ENCODE assay signal across 13 cellular contexts in the genomic region with DNA sequence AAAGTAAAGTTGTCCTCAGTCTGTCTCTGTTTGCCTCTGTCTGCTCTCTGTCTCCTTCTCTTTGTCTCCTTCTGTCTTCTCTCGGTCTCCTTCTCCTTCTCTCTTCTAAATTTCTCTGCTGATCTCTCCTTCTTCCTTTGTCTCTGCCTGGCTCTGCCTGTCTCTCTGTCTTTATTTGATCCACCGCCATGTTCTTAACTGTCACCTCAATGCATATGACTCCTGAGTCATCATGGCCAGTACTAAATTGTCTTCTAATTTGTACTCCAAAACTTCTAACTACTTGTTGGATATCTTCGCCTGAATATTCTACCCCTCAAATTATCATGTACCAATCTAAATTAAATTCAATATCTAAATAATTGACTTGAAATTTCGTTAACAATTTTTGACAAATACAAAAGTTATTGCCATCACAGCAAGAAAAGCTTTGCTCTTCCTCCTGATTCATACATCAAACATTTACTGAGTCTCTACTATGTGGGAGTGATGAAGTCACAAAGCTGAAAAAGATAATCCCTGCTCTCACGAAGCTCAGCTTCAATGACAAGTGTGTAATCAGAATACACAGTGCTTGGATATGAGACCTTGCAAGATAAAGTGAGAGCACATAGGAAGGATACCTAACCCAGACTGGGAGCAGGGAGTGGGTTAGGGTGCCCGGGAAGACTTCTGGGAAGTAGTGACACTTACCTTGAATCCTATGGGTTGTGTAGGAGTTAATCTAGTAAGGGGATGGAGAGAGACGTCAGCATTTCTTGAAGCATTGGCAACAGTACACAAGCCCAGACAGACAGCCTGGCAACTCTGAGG.
DNase-seq lines count a peak whose midpoint lies in the region; ATAC-seq and TF ChIP-seq lines count a peak whose summit lies in the region.
"Had no signal": no experiment of that assay in that cellular context is flagged by ENCODE, and none has a peak within 500 bp of the region (broad histone marks: within the 10 kb centered on the region; RNA-seq: fewer than 3 reads in every experiment).

No MANE protein-coding gene starts in this region.

- POLR2A ChIA-PET in MCF 10A (lab: Yijun Ruan, JAX): interaction anchor here (0.5 to 1.1 kb wide), 3 partner anchors 9 to 189 kb away, joined by 3 read pairs; no protein-coding TSS in a partner anchor

- CTCF ChIA-PET in MCF 10A (lab: Yijun Ruan, JAX): interaction anchor here (1.0 kb wide), 1 partner anchor 80 kb away, joined by 3 read pairs; no protein-coding TSS in a partner anchor

- no peaks in the 10 kb centered on the region for H3K27me3 ChIP-seq in WERI-Rb-1 (ENCODE audit: insufficient read depth, low read depth, severe bottlenecking)

- intact Hi-C loops in MCF 10A (cut with micrococcal nuclease): no loop called here

- H3K36me3 Mint-ChIP-seq in MCF 10A (ENCODE audit: insufficient read depth, unreplicated experiment): no peaks in the 10 kb centered on the region

- TF ChIP-seq CTCF in AG10803 (conservative IDR thresholded peaks at IDR 0.05; ENCODE audit: low read length): no peak
- no peak for TF ChIP-seq CTCF in MCF 10A (IDR thresholded peaks at IDR 0.05; ENCODE audit: unreplicated experiment)
- TF ChIP-seq CTCF in WERI-Rb-1 (IDR thresholded peaks at IDR 0.05; ENCODE audit: low read depth, low read length): no peak

- peak overlapping the region; percentile 47 for H3K27ac ChIP-seq in mesodermal cell (ENCODE audit: low read depth, low read length, severe bottlenecking)
- no peak overlapping the region for H3K27ac ChIP-seq in WERI-Rb-1

- no peaks in the 10 kb centered on the region for H3K9me3 Mint-ChIP-seq in MCF 10A (ENCODE audit: unreplicated experiment)
- H3K9me3 Mint-ChIP-seq: T-helper 1 cell treated with Interleukin-12 subunit alpha and Interleukin-12 subunit beta and Interleukin-4 antibody, amounts not matched to agents 30 μg/mL and 1 μg/mL, for 36 hours had no signal

- 90 to 93% methylated on average over 5 to 6 of the region's 7 CpGs for WGBS in mesodermal cell (ENCODE audit: insufficient coverage in 2 of 2), 2 experiments

- BruUV-seq in MCF 10A (replicated peaks; lab: Mats Ljungman, UMichigan): no TSS peak

- H3K27ac Mint-ChIP-seq in MCF 10A (ENCODE audit: low read depth, unreplicated experiment): no peak overlapping the region
- H3K27ac Mint-ChIP-seq: T-helper 1 cell treated with Interleukin-12 subunit alpha and Interleukin-12 subunit beta and Interleukin-4 antibody, amounts not matched to agents 30 μg/mL and 1 μg/mL, for 36 hours had no signal

- H3K9me3 ChIP-seq in mesodermal cell (ENCODE audit: control insufficient read depth, low read length): no peaks in the 10 kb centered on the region
- no peaks in the 10 kb centered on the region for H3K9me3 ChIP-seq in WERI-Rb-1 (ENCODE audit: severe bottlenecking)

- H3K27me3 Mint-ChIP-seq in MCF 10A (ENCODE audit: insufficient read depth, unreplicated experiment): no peaks in the 10 kb centered on the region

- peaks cover 21% of the 10 kb centered on the region for H3K4me1 Mint-ChIP-seq in MCF 10A (ENCODE audit: insufficient read depth, unreplicated experiment)

- H3K4me3 ChIP-seq in AG10803 (ENCODE audit: low read length) (no peak overlapping the region), mesodermal cell (ENCODE audit: extremely low read depth, insufficient read depth, low read length, poor library complexity, severe bottlenecking) (no peak overlapping the region), WERI-Rb-1 (ENCODE audit: low read depth, low read length) (no peak overlapping the region)

- H3K4me3 Mint-ChIP-seq in MCF 10A (ENCODE audit: unreplicated experiment): no peak overlapping the region
- H3K4me3 Mint-ChIP-seq: T-helper 1 cell treated with Interleukin-12 subunit alpha and Interleukin-12 subunit beta and Interleukin-4 antibody, amounts not matched to agents 30 μg/mL and 1 μg/mL, for 36 hours had no signal

- ATAC-seq in GM18858 (IDR thresholded peaks at IDR 0.05; ENCODE audit: unreplicated experiment) (no peak), GM19397 (IDR thresholded peaks at IDR 0.05; ENCODE audit: unreplicated experiment) (no peak)

- peak; percentile 74 for DNase-seq in AG10803 (ENCODE audit: low read depth)
- peak; percentile 76 for DNase-seq in HS-27A (ENCODE audit: low read depth)
- peak; percentile 21 for DNase-seq in MCF 10A (ENCODE audit: unreplicated experiment)
- no peak for DNase-seq in WERI-Rb-1
- DNase-seq in NCI-H526 (lab: John Stamatoyannopoulos, UW): no peak
- DNase-seq: Calu3; effector CD4-positive, alpha-beta T cell; H7; posterior cingulate gyrus had no signal

- peaks cover 3% of the 10 kb centered on the region for H3K36me3 ChIP-seq in mesodermal cell (ENCODE audit: control insufficient read depth, insufficient read depth, low read length)
- no peaks in the 10 kb centered on the region for H3K36me3 ChIP-seq in WERI-Rb-1

- peaks cover 34% of the 10 kb centered on the region for H3K4me1 ChIP-seq in mesodermal cell (ENCODE audit: control insufficient read depth, insufficient read depth, low read length, poor library complexity, severe bottlenecking)

Comparison
In these comparisons a context has a peak if more than half of its experiments do, and no peak if none do; other contexts are left out.
1. DNase-seq: peak in AG10803 (single experiment), HS-27A (single experiment) and MCF 10A (single experiment); none in WERI-Rb-1 (single experiment) and NCI-H526 (0 of 2).